In genomic region chr2:44560352-44560751, GRCh38 we compare ENCODE assay signal across 11 cellular contexts.
DNase-seq lines count a peak whose midpoint lies in the region; ATAC-seq, FAIRE-seq and TF ChIP-seq lines count a peak whose summit lies in the region.
"Had no signal": no experiment of that assay in that cellular context is flagged by ENCODE, and none has a peak within 500 bp of the region (broad histone marks: within the 10 kb centered on the region; RNA-seq: fewer than 3 reads in every experiment).

No MANE protein-coding gene starts in this region.

- H3K4me3 ChIP-seq in K562: no peak overlapping the region
- no peak overlapping the region for H3K4me3 ChIP-seq in spleen

- no peak for ATAC-seq in K562
- no peak for ATAC-seq in GM18858 (IDR thresholded peaks at IDR 0.05; ENCODE audit: unreplicated experiment)
- ATAC-seq: T-helper 17 cell had no signal

- H3K27ac Mint-ChIP-seq in progenitor cell of endocrine pancreas: no peak overlapping the region
- H3K27ac Mint-ChIP-seq: activated naive CD8-positive, alpha-beta T cell; T-helper 17 cell had no signal

- no peak overlapping the region for H3K27ac ChIP-seq in K562 (ENCODE audit: extremely low read depth, low read depth, low read length)
- no peak overlapping the region for H3K27ac ChIP-seq in spleen

- peaks cover 1% of the 10 kb centered on the region for H3K4me1 Mint-ChIP-seq in progenitor cell of endocrine pancreas (ENCODE audit: low read depth)

- H3K36me3 ChIP-seq in K562 (ENCODE audit: control insufficient read depth, insufficient read depth, low read length) (no peaks in the 10 kb centered on the region), spleen (peaks cover 0 to 6% (median 0%) of the 10 kb centered on the region in 6 donors)

- CTCF ChIA-PET in K562 (lab: Yijun Ruan, JAX; ENCODE audit: low intra/inter-chr PET ratio): interaction anchor here (0.6 kb wide), 1 partner anchor 395 kb away, joined by 3 read pairs; no protein-coding TSS in a partner anchor

- BruUV-seq in K562 (replicated peaks; lab: Mats Ljungman, UMichigan): no TSS peak

- in situ Hi-C loops in K562 (cut with MboI): no loop called here

- H3K9me1 ChIP-seq in K562 (ENCODE audit: control insufficient read depth, insufficient read depth, low read length): no peaks in the 10 kb centered on the region

- peaks cover 6% of the 10 kb centered on the region for H3K36me3 Mint-ChIP-seq in progenitor cell of endocrine pancreas (ENCODE audit: insufficient read depth)
- H3K36me3 Mint-ChIP-seq: naive B cell had no signal

- H2AFZ ChIP-seq in K562 (ENCODE audit: low read depth, low read length): no peak overlapping the region

- H3K9ac ChIP-seq in K562 (ENCODE audit: insufficient read depth in 1 of 2, low read depth in 2 of 2, low read length in 2 of 2): no peak overlapping the region

- no peak overlapping the region for H3K4me3 Mint-ChIP-seq in progenitor cell of endocrine pancreas (ENCODE audit: low read depth)
- H3K4me3 Mint-ChIP-seq: activated naive CD8-positive, alpha-beta T cell; naive B cell; T-helper 17 cell had no signal

- POLR2A ChIA-PET in K562 (lab: Yijun Ruan, JAX): interaction anchor here (1.0 kb wide), 2 partner anchors 12 to 20 kb away, joined by 3 read pairs; no protein-coding TSS in a partner anchor

- intact Hi-C loops in K562 (cut with micrococcal nuclease): no loop called here
- intact Hi-C loops in spleen (cut with DNase I; ENCODE audit: low total_unique reads): no loop called here

- H4K20me1 ChIP-seq in K562 (replicated peaks; ENCODE audit: control insufficient read depth, insufficient read depth, low read length): no peaks in the 10 kb centered on the region

- DNase-seq in NCI-H2196 (lab: John Stamatoyannopoulos, UW; ENCODE audit: unreplicated experiment): peak; percentile 8
- DNase-seq in NCI-H2196 treated with DMSO at 0.1 percent for 48 hours (lab: John Stamatoyannopoulos, UW; ENCODE audit: unreplicated experiment): no peak
- peak; percentile 27 for DNase-seq in HT-29 (ENCODE audit: low spot score)
- peak in 1 of 4 experiments; percentile 9 for DNase-seq in K562 (ENCODE audit: extremely low read depth in 1 of 4, low spot score in 3 of 4)
- no peak for DNase-seq in progenitor cell of endocrine pancreas (ENCODE audit: low spot score, unreplicated experiment)
- no peak for DNase-seq in HuH-7.5 (ENCODE audit: low spot score)
- no peak for DNase-seq in spleen
- DNase-seq: naive B cell, T-helper 17 cell had no signal

- H3K4me1 ChIP-seq in K562 (replicated peaks in 1 of 2; ENCODE audit: control insufficient read depth in 2 of 2, insufficient read depth in 2 of 2, low read length in 2 of 2): no peaks in the 10 kb centered on the region; a peak in 1 of 5 replicates
- H3K4me1 ChIP-seq in spleen: no peaks in the 10 kb centered on the region

- TF ChIP-seq CTCF in K562 (IDR thresholded peaks at IDR 0.05 in 2 of 3, conservative IDR thresholded peaks at IDR 0.05 in 1 of 3; ENCODE audit: insufficient read depth in 2 of 3, low read depth in 1 of 3, low read length in 3 of 3) (peak in 2 of 3 experiments; percentile 17 to 27; a peak in 2 of 6 replicates), progenitor cell of endocrine pancreas (IDR thresholded peaks at IDR 0.05; ENCODE audit: unreplicated experiment) (peak; percentile 29), spleen (IDR thresholded peaks at IDR 0.05 in 8 of 11, conservative IDR thresholded peaks at IDR 0.05 in 3 of 11) (peak in 5 of 11 experiments; percentile 8 to 43 (median 26))

- no peak for TF ChIP-seq EP300 in K562 (IDR thresholded peaks at IDR 0.05; ENCODE audit: low read length)

- H3K9me3 ChIP-seq in K562 (replicated peaks; ENCODE audit: control insufficient read depth, insufficient read depth, low read depth, low read length): no peaks in the 10 kb centered on the region
- no peaks in the 10 kb centered on the region for H3K9me3 ChIP-seq in spleen

- TF ChIP-seq RAD21 in K562 (CRISPR knock-in tag; conservative IDR thresholded peaks at IDR 0.05 in 1 of 2, IDR thresholded peaks at IDR 0.05 in 1 of 2): peak in 1 of 2 experiments; percentile 26; a peak in 1 of 4 replicates

- WGBS in K562 (ENCODE audit: insufficient coverage, low coverage, missing lambda C conversion rate): 23% methylated on average over 4 of the region's 4 CpGs
- WGBS in spleen, 5 donors: 82 to 90% (median 85%) methylated on average over 4 of the region's 4 CpGs

- H3K79me2 ChIP-seq in K562 (ENCODE audit: control insufficient read depth, insufficient read depth, low read length): no peaks in the 10 kb centered on the region

- no peak for TF ChIP-seq POLR2A in K562 (conservative IDR thresholded peaks at IDR 0.05)
- no peak for TF ChIP-seq POLR2A in spleen (IDR thresholded peaks at IDR 0.05)

- no peak for FAIRE-seq in K562 (lab: Jason Lieb, UNC)

- H3K27me3 ChIP-seq in K562 (ENCODE audit: control insufficient read depth in 2 of 2, insufficient read depth in 2 of 2, low read length in 2 of 2) (no peaks in the 10 kb centered on the region), spleen (replicated peaks in 1 of 7) (no peaks in the 10 kb centered on the region)

- no peaks in the 10 kb centered on the region for H3K9me3 Mint-ChIP-seq in progenitor cell of endocrine pancreas (ENCODE audit: low read depth)
- H3K9me3 Mint-ChIP-seq: naive B cell had no signal

- no peak overlapping the region for H3K4me2 ChIP-seq in K562 (ENCODE audit: insufficient read depth, low read length)

- H3K27me3 Mint-ChIP-seq in progenitor cell of endocrine pancreas: no peaks in the 10 kb centered on the region
- H3K27me3 Mint-ChIP-seq: activated naive CD8-positive, alpha-beta T cell; naive B cell; T-helper 17 cell had no signal

TF ChIP-seq in K562, 482 proteins besides CTCF, POLR2A, EP300 and RAD21 (continues in another document):
- TF ChIP-seq PTTG1 (tag; IDR thresholded peaks at IDR 0.05; ENCODE audit: low read depth) (no peak), CCNT2 (IDR thresholded peaks at IDR 0.05; ENCODE audit: borderline replicate concordance, extremely low read depth, insufficient read length, low read depth, low read length) (no peak), ZNF143 (CRISPR knock-in tag; IDR thresholded peaks at IDR 0.05) (no peak), ZNF431 (CRISPR knock-in tag; IDR thresholded peaks at IDR 0.05) (no peak), ZNF395 (CRISPR knock-in tag; IDR thresholded peaks at IDR 0.05) (no peak), SREBF2 (CRISPR knock-in tag; IDR thresholded peaks at IDR 0.05) (no peak), CSDE1 (IDR thresholded peaks at IDR 0.05) (no peak), GABPA (tag; conservative IDR thresholded peaks at IDR 0.05; ENCODE audit: low read depth) (no peak), MAFF (IDR thresholded peaks at IDR 0.05; ENCODE audit: low read length) (no peak), ZNF239 (CRISPR knock-in tag; IDR thresholded peaks at IDR 0.05) (no peak), TCF15 (CRISPR knock-in tag; IDR thresholded peaks at IDR 0.05) (no peak), NONO (IDR thresholded peaks at IDR 0.05; ENCODE audit: low read depth in 2 of 2, low read length in 1 of 2) (no peak), RBM22 (IDR thresholded peaks at IDR 0.05; ENCODE audit: low read depth, low read length, poor library complexity, severe bottlenecking) (no peak)
- TF ChIP-seq, protein P1, sequence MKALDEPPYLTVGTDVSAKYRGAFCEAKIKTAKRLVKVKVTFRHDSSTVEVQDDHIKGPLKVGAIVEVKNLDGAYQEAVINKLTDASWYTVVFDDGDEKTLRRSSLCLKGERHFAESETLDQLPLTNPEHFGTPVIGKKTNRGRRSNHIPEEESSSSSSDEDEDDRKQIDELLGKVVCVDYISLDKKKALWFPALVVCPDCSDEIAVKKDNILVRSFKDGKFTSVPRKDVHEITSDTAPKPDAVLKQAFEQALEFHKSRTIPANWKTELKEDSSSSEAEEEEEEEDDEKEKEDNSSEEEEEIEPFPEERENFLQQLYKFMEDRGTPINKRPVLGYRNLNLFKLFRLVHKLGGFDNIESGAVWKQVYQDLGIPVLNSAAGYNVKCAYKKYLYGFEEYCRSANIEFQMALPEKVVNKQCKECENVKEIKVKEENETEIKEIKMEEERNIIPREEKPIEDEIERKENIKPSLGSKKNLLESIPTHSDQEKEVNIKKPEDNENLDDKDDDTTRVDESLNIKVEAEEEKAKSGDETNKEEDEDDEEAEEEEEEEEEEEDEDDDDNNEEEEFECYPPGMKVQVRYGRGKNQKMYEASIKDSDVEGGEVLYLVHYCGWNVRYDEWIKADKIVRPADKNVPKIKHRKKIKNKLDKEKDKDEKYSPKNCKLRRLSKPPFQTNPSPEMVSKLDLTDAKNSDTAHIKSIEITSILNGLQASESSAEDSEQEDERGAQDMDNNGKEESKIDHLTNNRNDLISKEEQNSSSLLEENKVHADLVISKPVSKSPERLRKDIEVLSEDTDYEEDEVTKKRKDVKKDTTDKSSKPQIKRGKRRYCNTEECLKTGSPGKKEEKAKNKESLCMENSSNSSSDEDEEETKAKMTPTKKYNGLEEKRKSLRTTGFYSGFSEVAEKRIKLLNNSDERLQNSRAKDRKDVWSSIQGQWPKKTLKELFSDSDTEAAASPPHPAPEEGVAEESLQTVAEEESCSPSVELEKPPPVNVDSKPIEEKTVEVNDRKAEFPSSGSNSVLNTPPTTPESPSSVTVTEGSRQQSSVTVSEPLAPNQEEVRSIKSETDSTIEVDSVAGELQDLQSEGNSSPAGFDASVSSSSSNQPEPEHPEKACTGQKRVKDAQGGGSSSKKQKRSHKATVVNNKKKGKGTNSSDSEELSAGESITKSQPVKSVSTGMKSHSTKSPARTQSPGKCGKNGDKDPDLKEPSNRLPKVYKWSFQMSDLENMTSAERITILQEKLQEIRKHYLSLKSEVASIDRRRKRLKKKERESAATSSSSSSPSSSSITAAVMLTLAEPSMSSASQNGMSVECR (CRISPR knock-in tag; IDR thresholded peaks at IDR 0.05): no peak

Comparison
In these comparisons a context has a peak if more than half of its experiments do, and no peak if none do; other contexts are left out.
1. DNase-seq: peak in NCI-H2196 (single experiment) and HT-29 (single experiment); none in NCI-H2196 treated with DMSO at 0.1 percent for 48 hours (single experiment), progenitor cell of endocrine pancreas (single experiment), HuH-7.5 (single experiment) and spleen (single experiment).